In genomic region chr10:11411926-11412545, GRCh38 we compare ENCODE assay signal across 1 cellular context.
TF ChIP-seq lines count a peak whose summit lies in the region.

No MANE protein-coding gene starts in this region.

TF ChIP-seq in SK-N-SH, 30 proteins besides CTCF, POLR2A, EP300 and RAD21 (continued from another document):
- TF ChIP-seq REST (IDR thresholded peaks at IDR 0.05; ENCODE audit: low read depth, low read length), result no peak
- TF ChIP-seq RCOR1 (IDR thresholded peaks at IDR 0.05; ENCODE audit: low read length), result no peak
- TF ChIP-seq SMC3 (IDR thresholded peaks at IDR 0.05; ENCODE audit: low read depth, low read length), result no peak
- TF ChIP-seq JUND (IDR thresholded peaks at IDR 0.05), result no peak
- no peak for TF ChIP-seq ELF1 (IDR thresholded peaks at IDR 0.05)
- no peak for TF ChIP-seq EZH2phosphoT487 (IDR thresholded peaks at IDR 0.05; ENCODE audit: borderline replicate concordance, low read depth)
- no peak for TF ChIP-seq FOXM1 (IDR thresholded peaks at IDR 0.05; ENCODE audit: low read depth)
- no peak for TF ChIP-seq FOXJ3 (CRISPR knock-in tag; IDR thresholded peaks at IDR 0.05)
- no peak for TF ChIP-seq SIN3A (IDR thresholded peaks at IDR 0.05; ENCODE audit: borderline replicate concordance, low read depth, low read length)
TF ChIP-seq in SK-N-SH: peak in this region for 0.
